In the genomic region with DNA sequence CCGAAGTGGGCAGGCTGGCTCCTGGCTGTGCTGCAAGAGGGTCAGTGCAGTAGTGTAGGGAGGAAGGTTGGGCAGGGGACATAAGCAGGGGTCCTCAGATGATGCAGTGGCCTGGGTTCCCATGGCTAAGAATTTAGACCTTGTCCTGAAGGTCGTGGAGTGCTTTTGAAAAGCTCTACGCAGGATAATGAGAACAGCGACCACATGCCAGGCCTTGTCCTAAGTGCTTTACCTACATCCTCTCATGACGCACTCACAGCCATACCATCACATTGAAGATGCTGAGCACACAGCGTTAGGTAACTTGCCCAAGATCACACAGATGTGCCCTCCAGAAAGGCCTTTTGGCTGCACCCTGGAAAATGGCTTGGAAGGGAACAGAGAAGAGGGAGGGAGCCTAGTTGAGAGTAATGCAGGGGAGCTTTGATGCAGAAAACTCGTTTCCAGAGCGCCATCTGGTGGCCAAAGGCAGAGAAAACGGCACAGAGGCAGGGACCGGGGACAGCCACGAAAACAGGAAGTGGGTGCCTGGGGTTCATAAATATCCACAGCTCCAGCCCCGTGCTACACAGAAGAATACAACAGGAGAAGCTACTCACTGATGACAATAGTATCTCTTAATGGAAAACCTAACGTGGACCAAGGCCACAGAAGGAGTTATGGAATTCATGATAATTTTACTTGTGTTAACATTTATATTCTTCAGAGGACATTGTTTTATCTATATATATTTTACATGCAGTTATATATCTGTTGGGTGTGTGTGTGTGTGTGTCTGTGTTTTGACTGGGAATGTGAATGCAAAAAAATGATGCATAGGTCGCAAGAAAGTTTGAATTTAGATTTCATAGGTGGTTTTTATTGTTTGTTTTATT, we compare ENCODE assay signal across 8 cellular contexts. TPM values are rescaled to one million over a fixed set of nuclear protein-coding genes. Genes with fewer than 3 reads are reported as not detected.
DNase-seq lines count a peak whose midpoint lies in the region; TF ChIP-seq lines count a peak whose summit lies in the region.

No MANE protein-coding gene starts in this region.

- H2AFZ ChIP-seq in parathyroid adenoma, result peak overlapping the region; percentile 76

- TF ChIP-seq CTCF in parathyroid adenoma (IDR thresholded peaks at IDR 0.05) (peak; percentile 85), transverse colon (IDR thresholded peaks at IDR 0.05) (peak; percentile 82 to 92 (median 88))

- intact Hi-C loops in transverse colon (cut with DNase I; ENCODE audit: low total_unique reads), result no loop called here

- H3K27me3 ChIP-seq in HAP-1 (ENCODE audit: low read depth) (no peaks in the 10 kb centered on the region), parathyroid adenoma (ENCODE audit: control insufficient read depth, insufficient read depth, low read length) (no peaks in the 10 kb centered on the region), transverse colon (no peaks in the 10 kb centered on the region)

- H3K4me3 ChIP-seq in HAP-1 (no peak overlapping the region), parathyroid adenoma (ENCODE audit: low read depth, low read length) (no peak overlapping the region), transverse colon (no peak overlapping the region)

- H3K4me2 ChIP-seq in parathyroid adenoma (ENCODE audit: low read length), result peak overlapping the region; percentile 43

- H3K27ac ChIP-seq in parathyroid adenoma (no peak overlapping the region), transverse colon (peak overlapping the region in 2 of 4 donors; percentile 7 to 17)

- no peak for TF ChIP-seq EP300 in transverse colon (IDR thresholded peaks at IDR 0.05; ENCODE audit: low read depth)

- no peak for TF ChIP-seq POLR2A in transverse colon (IDR thresholded peaks at IDR 0.05)

- in situ Hi-C loops in HAP-1 (cut with MboI; ENCODE audit: low sequenced_read_pairs), result no loop called here
- in situ Hi-C loops in transverse colon (cut with MboI; ENCODE audit: low pct_ligation_motif_present in 1 of 4, low pct_unique_long_range_greater_than_20kb in 1 of 4, low sequenced_read_pairs in 3 of 4), result loop anchor here in 1 of 4 donors (10.0 kb wide), 1 partner anchor 266 kb away; no protein-coding TSS in a partner anchor

- H3K9ac ChIP-seq in parathyroid adenoma, result no peak overlapping the region

- 9 to 28% methylated on average over 4 to 14 of the region's 14 CpGs for WGBS in transverse colon (ENCODE audit: low coverage in 1 of 2), 2 donors

- peak; percentile 73 for DNase-seq in GM04504 (ENCODE audit: low read depth)
- DNase-seq in HAP-1 (ENCODE audit: low spot score in 2 of 2), result peak; percentile 76 to 92
- DNase-seq in LoVo (ENCODE audit: low spot score), result peak; percentile 88
- peak; percentile 68 for DNase-seq in SHP77 treated with DMSO at 0.1 percent for 48 hours (lab: John Stamatoyannopoulos, UW)
- peak; percentile 81 for DNase-seq in activated T-helper 9 cell treated with anti-CD3 and anti-CD28 coated beads, Interleukin-2, amount 50 U/mL, for 16 hours (ENCODE audit: low read depth)
- peak; percentile 84 for DNase-seq in foreskin melanocyte
- peak; percentile 93 for DNase-seq in transverse colon

- H3K9me3 ChIP-seq in HAP-1 (no peaks in the 10 kb centered on the region), parathyroid adenoma (ENCODE audit: control insufficient read depth, low read length) (no peaks in the 10 kb centered on the region), transverse colon (no peaks in the 10 kb centered on the region)

- no peaks in the 10 kb centered on the region for H3K36me3 ChIP-seq in HAP-1 (replicated peaks)
- H3K36me3 ChIP-seq in parathyroid adenoma (ENCODE audit: control insufficient read depth, insufficient read depth, low read length), result no peaks in the 10 kb centered on the region
- H3K36me3 ChIP-seq in transverse colon, result no peaks in the 10 kb centered on the region

- no peaks in the 10 kb centered on the region for H3K79me2 ChIP-seq in parathyroid adenoma

- H3K4me1 ChIP-seq in HAP-1 (no peaks in the 10 kb centered on the region; the same call in 1 of the 2 replicates), parathyroid adenoma (peaks cover 3% of the 10 kb centered on the region), transverse colon (peaks cover 0 to 18% (median 3%) of the 10 kb centered on the region in 4 donors)

RNA-seq across cellular contexts. Expression of a gene that starts 2.7 kb away (rescaled TPM):
- under 1 TPM in 3 of 4 donors, not detected in 1; 0.37 to 0.95 (median 0.68) TPM for total RNA-seq in transverse colon

RNA-seq across cellular contexts. Expression of a gene that starts 8.2 kb away (rescaled TPM):
- 10 to 100 TPM; 15.3 to 66.7 (median 57.1) TPM for total RNA-seq in transverse colon

RNA-seq across cellular contexts. Expression of a gene that starts 37.0 kb away (rescaled TPM):
- total RNA-seq in transverse colon, result 100 to 1,000 TPM in 3 of 4 donors, 10 to 100 TPM in 1; 92.6 to 270 (median 126) TPM

RNA-seq across cellular contexts. Expression of a gene that starts 52.1 kb away (rescaled TPM):
- total RNA-seq in transverse colon, result 10 to 100 TPM in 2 of 4 donors, 1 to 10 TPM in 2; 1.6 to 24.8 (median 8.9) TPM
